9 cellular contexts compared by ENCODE assay signal in the genomic region with DNA sequence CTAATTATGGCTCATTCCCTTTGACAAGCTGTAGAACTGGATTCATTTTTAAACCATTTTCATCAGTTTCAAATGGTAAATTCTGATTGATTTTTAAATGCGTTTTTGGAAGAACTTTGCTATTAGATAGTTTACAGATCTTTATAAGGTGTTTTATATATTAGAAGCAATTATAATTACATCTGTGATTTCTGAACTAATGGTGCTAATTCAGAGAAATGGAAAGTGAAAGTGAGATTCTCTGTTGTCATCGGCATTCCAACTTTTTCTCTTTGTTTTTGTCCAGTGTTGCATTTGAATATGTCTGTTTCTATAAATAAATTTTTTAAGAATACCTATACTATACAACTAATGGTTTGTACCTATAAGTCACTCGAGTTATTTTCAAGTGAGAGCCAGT.
DNase-seq lines count a peak whose midpoint lies in the region; ATAC-seq and TF ChIP-seq lines count a peak whose summit lies in the region.
"Had no signal": no experiment of that assay in that cellular context is flagged by ENCODE, and none has a peak within 500 bp of the region (broad histone marks: within the 10 kb centered on the region; RNA-seq: fewer than 3 reads in every experiment).

No MANE protein-coding gene starts in this region.

- H3K36me3 Mint-ChIP-seq in dendritic cell treated with granulocyte-macrophage colony-stimulating factor and Interleukin-4, amounts not matched to agents 40 ng/mL and 50 ng/mL, for 4 days (ENCODE audit: low read depth) = peaks cover 21% of the 10 kb centered on the region
- H3K36me3 Mint-ChIP-seq in natural killer cell = no peaks in the 10 kb centered on the region
- H3K36me3 Mint-ChIP-seq in nephron progenitor cell (ENCODE audit: low read depth) = peaks cover 30% of the 10 kb centered on the region

- H3K4me3 ChIP-seq in AG04450 (ENCODE audit: low read depth, low read length) (peak overlapping the region; percentile 35; the same call in 1 of the 2 replicates), MG63 (peak overlapping the region; percentile 18)

- no peaks in the 10 kb centered on the region for H3K9me3 Mint-ChIP-seq in dendritic cell treated with granulocyte-macrophage colony-stimulating factor and Interleukin-4, amounts not matched to agents 40 ng/mL and 50 ng/mL, for 4 days
- H3K9me3 Mint-ChIP-seq in natural killer cell (no peaks in the 10 kb centered on the region), nephron progenitor cell (peaks cover 17% of the 10 kb centered on the region)

- no peaks in the 10 kb centered on the region for H3K27me3 ChIP-seq in AG04450 (ENCODE audit: control insufficient read depth, insufficient read depth, low read length)
- no peaks in the 10 kb centered on the region for H3K27me3 ChIP-seq in MG63

- peak overlapping the region; percentile 61 for H3K4me3 Mint-ChIP-seq in dendritic cell treated with granulocyte-macrophage colony-stimulating factor and Interleukin-4, amounts not matched to agents 40 ng/mL and 50 ng/mL, for 4 days
- H3K4me3 Mint-ChIP-seq in natural killer cell (peak overlapping the region; percentile 91), nephron progenitor cell (no peak overlapping the region)

- no peak for ATAC-seq in natural killer cell
- ATAC-seq in HG02884 (IDR thresholded peaks at IDR 0.05; ENCODE audit: unreplicated experiment) = no peak

- no peak overlapping the region for H3K27ac ChIP-seq in AG04450 (ENCODE audit: low read depth, low read length)

- H3K36me3 ChIP-seq in MG63 = peaks cover 13% of the 10 kb centered on the region

- H3K27me3 Mint-ChIP-seq in dendritic cell treated with granulocyte-macrophage colony-stimulating factor and Interleukin-4, amounts not matched to agents 40 ng/mL and 50 ng/mL, for 4 days = no peaks in the 10 kb centered on the region
- H3K27me3 Mint-ChIP-seq in natural killer cell (ENCODE audit: low read depth in 2 of 2) (no peaks in the 10 kb centered on the region), nephron progenitor cell (ENCODE audit: low read depth, poor library complexity) (peaks cover 5% of the 10 kb centered on the region)

- DNase-seq in AG04450 (ENCODE audit: low read depth, low spot score) (no peak), MG63 (no peak), natural killer cell (no peak), activated gamma-delta T cell treated with Interleukin-2 at 50 U/mL for 16 hours (no peak), nephron progenitor cell (no peak)
- no peak for DNase-seq in stimulated activated CD4-positive, alpha-beta T cell treated with anti-CD3 and anti-CD28 coated beads, Interleukin-12 subunit alpha, Interleukin-12 subunit beta, amount 100 ng/mL, for 4 hours
- DNase-seq: NCI-H526 treated with DMSO at 0.1 percent for 48 hours had no signal

- H3K4me1 Mint-ChIP-seq in dendritic cell treated with granulocyte-macrophage colony-stimulating factor and Interleukin-4, amounts not matched to agents 40 ng/mL and 50 ng/mL, for 4 days (ENCODE audit: low read depth) = no peaks in the 10 kb centered on the region
- peaks cover 10 to 18% of the 10 kb centered on the region in 2 donors for H3K4me1 Mint-ChIP-seq in natural killer cell
- H3K4me1 Mint-ChIP-seq in nephron progenitor cell = peaks cover 16% of the 10 kb centered on the region

- CTCF ChIA-PET in AG04450 (lab: Charles Lee) = interaction anchor here (1.0 to 1.4 kb wide), 5 partner anchors 9 to 180 kb away, joined by 3 to 5 read pairs (median 4); no protein-coding TSS in a partner anchor

- TF ChIP-seq CTCF in AG04450 (IDR thresholded peaks at IDR 0.05; ENCODE audit: low read depth, low read length) = no peak
- TF ChIP-seq CTCF in natural killer cell (IDR thresholded peaks at IDR 0.05) = no peak
- no peak for TF ChIP-seq CTCF in nephron progenitor cell (IDR thresholded peaks at IDR 0.05)

- no peaks in the 10 kb centered on the region for H3K9me3 ChIP-seq in AG04450 (ENCODE audit: control insufficient read depth, insufficient read depth, low read length)
- peaks cover 4% of the 10 kb centered on the region; the same call in 1 of the 2 replicates for H3K9me3 ChIP-seq in MG63

- POLR2A ChIA-PET in AG04450 (lab: Yijun Ruan, JAX) = no interaction called here

- intact Hi-C loops in dendritic cell treated with granulocyte-macrophage colony-stimulating factor and Interleukin-4, amounts not matched to agents 40 ng/mL and 50 ng/mL, for 4 days (cut with micrococcal nuclease) = no loop called here
- intact Hi-C loops in natural killer cell (cut with micrococcal nuclease) = no loop called here

- peak overlapping the region; percentile 82 for H3K27ac Mint-ChIP-seq in dendritic cell treated with granulocyte-macrophage colony-stimulating factor and Interleukin-4, amounts not matched to agents 40 ng/mL and 50 ng/mL, for 4 days
- H3K27ac Mint-ChIP-seq in natural killer cell = peak overlapping the region; percentile 90 to 91
- H3K27ac Mint-ChIP-seq in nephron progenitor cell = no peak overlapping the region
